In genomic region chr19:49790866-49791265, GRCh38 we compare ENCODE assay signal across 17 cellular contexts. TPM values are rescaled to one million over a fixed set of nuclear protein-coding genes. Genes with fewer than 3 reads are reported as not detected.
DNase-seq lines count a peak whose midpoint lies in the region; ATAC-seq and TF ChIP-seq lines count a peak whose summit lies in the region.
"Had no signal": no experiment of that assay in that cellular context is flagged by ENCODE, and none has a peak within 500 bp of the region (broad histone marks: within the 10 kb centered on the region; RNA-seq: fewer than 3 reads in every experiment).

No MANE protein-coding gene starts in this region.

- peaks cover 33 to 76% (median 55%) of the 10 kb centered on the region in 3 experiments; a peak in 6 of 7 replicates for H3K36me3 Mint-ChIP-seq in H9 (ENCODE audit: insufficient read depth in 1 of 3, low read depth in 3 of 3)
- H3K36me3 Mint-ChIP-seq in activated CD4-positive, alpha-beta memory T cell treated with anti-CD3 and anti-CD28 coated beads for 36 hours: peaks cover 31% of the 10 kb centered on the region

- no CpG with 5 or more reads among the region's 9 CpGs for WGBS in H9 (ENCODE audit: extremely low coverage, insufficient read length, low lambda C conversion rate)
- 79 to 87% methylated on average over 9 of the region's 9 CpGs for WGBS in body of pancreas, 2 donors

- BruUV-seq in PC-9 (replicated peaks; lab: Mats Ljungman, UMichigan): no TSS peak

- peaks cover 12% of the 10 kb centered on the region; the same call in 1 of the 2 replicates for H3F3A ChIP-seq in PC-9 (ENCODE audit: insufficient read depth, low read depth)

- intact Hi-C loops in body of pancreas (cut with DNase I): no loop called here
- intact Hi-C loops in PC-9 (cut with micrococcal nuclease; ENCODE audit: unreplicated experiment): no loop called here
- intact Hi-C loops in activated CD4-positive, alpha-beta memory T cell treated with anti-CD3 and anti-CD28 coated beads for 36 hours (cut with micrococcal nuclease): no loop called here

- no peak for DNase-seq in H9
- peak in 3 of 4 donors; percentile 24 to 38 (median 30) for DNase-seq in body of pancreas
- DNase-seq in iris pigment epithelial cell (ENCODE audit: low read depth): peak; percentile 56
- no peak for DNase-seq in PC-9
- DNase-seq in HK-2 (ENCODE audit: unreplicated experiment): no peak
- DNase-seq in NCI-H748 (lab: John Stamatoyannopoulos, UW; ENCODE audit: unreplicated experiment): no peak
- DNase-seq in activated CD4-positive, alpha-beta memory T cell treated with anti-CD3 and anti-CD28 coated beads for 36 hours: no peak
- DNase-seq: cortex of kidney; NCI-H1092 treated with DMSO at 0.1 percent for 48 hours; NCI-H2227 treated with DMSO at 0.1 percent for 48 hours; stimulated activated CD4-positive, alpha-beta T cell treated with anti-CD3 and anti-CD28 coated beads, Interleukin-4, amount 100 ng/mL, for 24 hours had no signal

- H3K79me1 ChIP-seq in H9 (ENCODE audit: insufficient read depth, low read depth, low read length, poor library complexity, severe bottlenecking): no peaks in the 10 kb centered on the region

- TF ChIP-seq POLR2A in body of pancreas (IDR thresholded peaks at IDR 0.05): no peak

- H4K8ac ChIP-seq in H9 (replicated peaks; ENCODE audit: insufficient read length, low read depth, low read length): no peak overlapping the region

- H4K5ac ChIP-seq in H9 (ENCODE audit: insufficient read length, low read depth, low read length): no peak overlapping the region

- H3K4me3 ChIP-seq in body of pancreas (no peak overlapping the region), skeletal muscle satellite cell (ENCODE audit: low read length) (no peak overlapping the region), PC-9 (no peak overlapping the region)

- no peak overlapping the region for H3K14ac ChIP-seq in H9 (ENCODE audit: insufficient read depth, low read length)

- no peak overlapping the region for H2BK12ac ChIP-seq in H9 (ENCODE audit: insufficient read length, low read depth, low read length)

- no peak overlapping the region for H3K56ac ChIP-seq in H9 (ENCODE audit: insufficient read length, low read depth, low read length)

- no peak overlapping the region for H4K91ac ChIP-seq in H9 (ENCODE audit: insufficient read length, low read depth, low read length)

- H3K18ac ChIP-seq in H9 (ENCODE audit: insufficient read length, low read depth, low read length): no peak overlapping the region

- H3K27me3 ChIP-seq in H9 (ENCODE audit: insufficient read depth, low read length): no peaks in the 10 kb centered on the region
- H3K27me3 ChIP-seq in body of pancreas: no peaks in the 10 kb centered on the region
- no peaks in the 10 kb centered on the region for H3K27me3 ChIP-seq in skeletal muscle satellite cell (ENCODE audit: control insufficient read depth, insufficient read depth, low read length)
- H3K27me3 ChIP-seq in PC-9 (ENCODE audit: insufficient read depth, low read depth): no peaks in the 10 kb centered on the region

- no peak overlapping the region for H3T11ph ChIP-seq in H9 (ENCODE audit: low read length)

- no peak overlapping the region for H2BK20ac ChIP-seq in H9 (ENCODE audit: low read depth, low read length, poor library complexity, severe bottlenecking)

- POLR2A ChIA-PET in PC-9 (lab: Charles Lee; ENCODE audit: unreplicated experiment): no interaction called here
- POLR2A ChIA-PET in activated CD4-positive, alpha-beta memory T cell treated with anti-CD3 and anti-CD28 coated beads for 36 hours (lab: Charles Lee): no interaction called here

- no peak overlapping the region for H2AK5ac ChIP-seq in H9 (ENCODE audit: insufficient read length, low read length)

- CTCF ChIA-PET in PC-9 (lab: Charles Lee): no interaction called here
- CTCF ChIA-PET in activated CD4-positive, alpha-beta memory T cell treated with anti-CD3 and anti-CD28 coated beads for 36 hours (lab: Charles Lee): no interaction called here

- H2BK15ac ChIP-seq in H9 (ENCODE audit: low read depth, low read length): no peak overlapping the region

- H3K36me3 ChIP-seq in body of pancreas (replicated peaks in 1 of 2; ENCODE audit: insufficient read depth in 1 of 2, low read depth in 2 of 2) (peaks cover 0 to 22% of the 10 kb centered on the region in 2 donors), skeletal muscle satellite cell (ENCODE audit: insufficient read depth, low read length) (peaks cover 62% of the 10 kb centered on the region), PC-9 (ENCODE audit: low read depth) (peaks cover 6% of the 10 kb centered on the region; the same call in 1 of the 2 replicates)

- H3K4me1 ChIP-seq in H9 (ENCODE audit: insufficient read depth, low read length) (no peaks in the 10 kb centered on the region), body of pancreas (no peaks in the 10 kb centered on the region), skeletal muscle satellite cell (ENCODE audit: control insufficient read depth, insufficient read depth, low read length) (peaks cover 29% of the 10 kb centered on the region), PC-9 (replicated peaks; ENCODE audit: insufficient read depth) (peaks cover 18% of the 10 kb centered on the region)

- H2BK5ac ChIP-seq in H9 (ENCODE audit: insufficient read length, low read length): no peak overlapping the region

- no peaks in the 10 kb centered on the region for H3K23me2 ChIP-seq in H9 (ENCODE audit: insufficient read length, low read depth, low read length, poor library complexity, severe bottlenecking)

- TF ChIP-seq CTCF in H9 (conservative IDR thresholded peaks at IDR 0.05) (no peak), body of pancreas (IDR thresholded peaks at IDR 0.05) (no peak), PC-9 (conservative IDR thresholded peaks at IDR 0.05) (no peak)

- H2AFZ ChIP-seq in H9 (ENCODE audit: low read length) (no peak overlapping the region), PC-9 (no peak overlapping the region)

- no peak overlapping the region; a peak in 1 of 5 replicates for H3K4me3 Mint-ChIP-seq in H9
- no peak overlapping the region for H3K4me3 Mint-ChIP-seq in activated CD4-positive, alpha-beta memory T cell treated with anti-CD3 and anti-CD28 coated beads for 36 hours
- H3K4me3 Mint-ChIP-seq: type B pancreatic cell had no signal

- H3K27ac Mint-ChIP-seq in H9: peak overlapping the region in 2 of 3 experiments; percentile 49 to 70; a peak in 2 of 7 replicates
- H3K27ac Mint-ChIP-seq in activated CD4-positive, alpha-beta memory T cell treated with anti-CD3 and anti-CD28 coated beads for 36 hours: no peak overlapping the region
- H3K27ac Mint-ChIP-seq: type B pancreatic cell had no signal

- no peaks in the 10 kb centered on the region for H4K20me1 ChIP-seq in H9 (ENCODE audit: control insufficient read depth, insufficient read depth, insufficient read length)
- H4K20me1 ChIP-seq in PC-9 (ENCODE audit: insufficient read depth): peaks cover 5% of the 10 kb centered on the region

- H3K4ac ChIP-seq in H9 (ENCODE audit: low read depth, low read length): no peak overlapping the region

- no peaks in the 10 kb centered on the region for H3K27me3 Mint-ChIP-seq in H9 (ENCODE audit: low read depth)
- H3K27me3 Mint-ChIP-seq in activated CD4-positive, alpha-beta memory T cell treated with anti-CD3 and anti-CD28 coated beads for 36 hours: no peaks in the 10 kb centered on the region
- H3K27me3 Mint-ChIP-seq: IgD-negative memory B cell, type B pancreatic cell had no signal

- no peak overlapping the region for H3K4me2 ChIP-seq in H9 (ENCODE audit: insufficient read depth, insufficient read length, low read length)
- H3K4me2 ChIP-seq in skeletal muscle satellite cell (ENCODE audit: low read length): peak overlapping the region; percentile 42
- no peak overlapping the region for H3K4me2 ChIP-seq in PC-9

- no peaks in the 10 kb centered on the region for H3K9me2 ChIP-seq in PC-9 (ENCODE audit: insufficient read depth)

- H3K23ac ChIP-seq in H9 (ENCODE audit: insufficient read length, low read depth, low read length): no peak overlapping the region

- H2BK120ac ChIP-seq in H9 (ENCODE audit: low read depth, low read length, poor library complexity, severe bottlenecking): no peak overlapping the region

- H3K4me1 Mint-ChIP-seq in H9: peaks cover 0 to 5% of the 10 kb centered on the region in 2 experiments; a peak in 1 of 4 replicates
- peaks cover 4% of the 10 kb centered on the region for H3K4me1 Mint-ChIP-seq in activated CD4-positive, alpha-beta memory T cell treated with anti-CD3 and anti-CD28 coated beads for 36 hours (ENCODE audit: low read depth)

- H3K79me2 ChIP-seq in H9 (ENCODE audit: insufficient read depth, low read length) (no peaks in the 10 kb centered on the region), PC-9 (ENCODE audit: low read depth) (no peaks in the 10 kb centered on the region)

- H3K27ac ChIP-seq in H9 (ENCODE audit: insufficient read length, low read depth, low read length): no peak overlapping the region
- H3K27ac ChIP-seq in body of pancreas: no peak overlapping the region
- no peak overlapping the region for H3K27ac ChIP-seq in PC-9
- H3K27ac ChIP-seq: C4-2B had no signal

- H3K9me3 Mint-ChIP-seq in H9: no peaks in the 10 kb centered on the region; a peak in 1 of 5 replicates
- no peaks in the 10 kb centered on the region for H3K9me3 Mint-ChIP-seq in activated CD4-positive, alpha-beta memory T cell treated with anti-CD3 and anti-CD28 coated beads for 36 hours
- H3K9me3 Mint-ChIP-seq: IgD-negative memory B cell, type B pancreatic cell had no signal

- no peak overlapping the region for H3K9ac ChIP-seq in H9 (ENCODE audit: extremely low read depth, insufficient read length, low read length)
- H3K9ac ChIP-seq in skeletal muscle satellite cell (ENCODE audit: low read depth, low read length): peak overlapping the region; percentile 46

- H3K9me3 ChIP-seq in H9 (ENCODE audit: control insufficient read depth, low read depth, low read length): no peaks in the 10 kb centered on the region
- no peaks in the 10 kb centered on the region for H3K9me3 ChIP-seq in body of pancreas
- H3K9me3 ChIP-seq in skeletal muscle satellite cell (replicated peaks; ENCODE audit: low read length): no peaks in the 10 kb centered on the region
- no peaks in the 10 kb centered on the region for H3K9me3 ChIP-seq in PC-9 (ENCODE audit: insufficient read depth, low read depth)

- no peak for ATAC-seq in body of pancreas
- ATAC-seq: activated CD4-positive, CD25-positive, alpha-beta regulatory T cell treated with anti-CD3 and anti-CD28 coated beads, Interleukin-2, amount 50 U/mL, for 24 hours; esophagus mucosa had no signal

RNA-seq across cellular contexts. Expression of gene FUZ, which starts 22.2 kb away (rescaled TPM):
- total RNA-seq in H9 (2021) (25.1 and 29.7 TPM in 2 replicates), body of pancreas (10 to 100 TPM in 1 of 2 donors, 1 to 10 TPM in 1; 8.9 to 24.1 TPM), PC-9 (2021) (50.0 and 60.4 TPM in 2 replicates)
- total RNA-seq in skeletal muscle satellite cell (2012; rRNA removed): 9.8 and 15.0 TPM in 2 replicates
- total RNA-seq in activated CD4-positive, alpha-beta memory T cell treated with anti-CD3 and anti-CD28 coated beads for 36 hours: 10 to 100 TPM; 15.2 to 16.2 TPM

RNA-seq across cellular contexts. Expression of gene AP2A1, which starts 24.1 kb away (rescaled TPM):
- 108 and 109 TPM in 2 replicates for total RNA-seq in H9 (2021)
- total RNA-seq in body of pancreas: 10 to 100 TPM; 43.5 to 45.9 TPM
- total RNA-seq in skeletal muscle satellite cell (2012; rRNA removed): 113 and 132 TPM in 2 replicates
- total RNA-seq in PC-9 (2021): 91.8 and 95.1 TPM in 2 replicates
- total RNA-seq in activated CD4-positive, alpha-beta memory T cell treated with anti-CD3 and anti-CD28 coated beads for 36 hours: 10 to 100 TPM; 86.0 to 88.4 TPM

RNA-seq across cellular contexts. Expression of gene MED25, which starts 27.2 kb away (rescaled TPM):
- 76.7 and 77.5 TPM in 2 replicates for total RNA-seq in H9 (2021)
- 10 to 100 TPM; 15.8 to 16.9 TPM for total RNA-seq in body of pancreas
- 9.9 and 11.1 TPM in 2 replicates for total RNA-seq in skeletal muscle satellite cell (2012; rRNA removed)
- total RNA-seq in PC-9 (2021): 92.2 and 99.6 TPM in 2 replicates
- total RNA-seq in activated CD4-positive, alpha-beta memory T cell treated with anti-CD3 and anti-CD28 coated beads for 36 hours: 10 to 100 TPM; 45.6 to 50.2 TPM

RNA-seq across cellular contexts. Expression of gene TSKS, which starts 27.8 kb away (rescaled TPM):
- total RNA-seq in H9 (2021): 0.28 and 0.37 TPM in 2 replicates
- under 1 TPM in 1 of 2 donors, not detected in 1; 0.52 TPM for total RNA-seq in body of pancreas
- total RNA-seq in skeletal muscle satellite cell (2012; rRNA removed): 1.5 and 1.7 TPM in 2 replicates
- total RNA-seq in PC-9 (2021): not detected in 2 replicates
- under 1 TPM; 0.40 to 0.63 TPM for total RNA-seq in activated CD4-positive, alpha-beta memory T cell treated with anti-CD3 and anti-CD28 coated beads for 36 hours

Comparison
In these comparisons a context has a peak if more than half of its experiments do, and no peak if none do; other contexts are left out.
1. DNase-seq: peak in body of pancreas (3 of 4) and iris pigment epithelial cell (single experiment); none in H9 (single experiment), PC-9 (0 of 2), HK-2 (single experiment), NCI-H748 (single experiment) and activated CD4-positive, alpha-beta memory T cell treated with anti-CD3 and anti-CD28 coated beads for 36 hours (single experiment).